Comparison of ENCODE assay signal across 21 cellular contexts in genomic region chr4:93000914-93001313, GRCh38.
A peak's percentile ranks its signal among the peaks of the same experiment; 100 is the strongest.
DNase-seq lines count a peak whose midpoint lies in the region; ATAC-seq, FAIRE-seq and TF ChIP-seq lines count a peak whose summit lies in the region.
"Had no signal": no experiment of that assay in that cellular context is flagged by ENCODE, and none has a peak within 500 bp of the region (broad histone marks: within the 10 kb centered on the region; RNA-seq: fewer than 3 reads in every experiment).

No MANE protein-coding gene starts in this region.

- FAIRE-seq in HepG2 (lab: Jason Lieb, UNC) (no peak), H1 (lab: Jason Lieb, UNC) (no peak), kidney (lab: Jason Lieb, UNC) (peak; percentile 70)
- FAIRE-seq: GM12891, GM18507 had no signal

- intact Hi-C loops in HepG2 (cut with micrococcal nuclease; ENCODE audit: unreplicated experiment) (no loop called here), right lobe of liver (cut with DNase I) (no loop called here), kidney (cut with DNase I) (no loop called here), PC-3 (cut with micrococcal nuclease) (no loop called here)

- H3K4me3 ChIP-seq in HepG2 (replicated peaks in 1 of 3; ENCODE audit: insufficient read depth in 1 of 3, low read depth in 2 of 3, low read length in 3 of 3) = no peak overlapping the region
- H3K4me3 ChIP-seq in right lobe of liver = no peak overlapping the region
- H3K4me3 ChIP-seq in H1 (ENCODE audit: extremely low read depth in 1 of 4, insufficient read depth in 2 of 4, low read depth in 3 of 4, low read length in 4 of 4) = no peak overlapping the region
- no peak overlapping the region for H3K4me3 ChIP-seq in kidney (ENCODE audit: low read length in 2 of 2)
- H3K4me3 ChIP-seq in PC-3 (ENCODE audit: low read length) = no peak overlapping the region
- H3K4me3 ChIP-seq: GM23248 had no signal

- TF ChIP-seq EP300 in HepG2 (IDR thresholded peaks at IDR 0.05; ENCODE audit: low read depth in 2 of 2, low read length in 2 of 2) (no peak), HepG2 (CRISPR knock-in tag; IDR thresholded peaks at IDR 0.05; ENCODE audit: borderline replicate concordance) (no peak), H1 (IDR thresholded peaks at IDR 0.05; ENCODE audit: borderline replicate concordance in 1 of 2, low read depth in 2 of 2, low read length in 2 of 2) (no peak)

- TF ChIP-seq POLR2A in HepG2 (IDR thresholded peaks at IDR 0.05; ENCODE audit: insufficient read depth in 1 of 2, low read depth in 2 of 2, low read length in 2 of 2) (no peak), right lobe of liver (IDR thresholded peaks at IDR 0.05) (no peak), H1 (IDR thresholded peaks at IDR 0.05; ENCODE audit: control extremely low read depth in 1 of 2, low read depth in 2 of 2, low read length in 2 of 2) (no peak)

- ATAC-seq in HepG2 (no peak), right lobe of liver (no peak), PC-3 (no peak), GM19035 (IDR thresholded peaks at IDR 0.05; ENCODE audit: unreplicated experiment) (no peak)
- ATAC-seq: HCT116 had no signal

- H4K20me1 ChIP-seq in HepG2 (ENCODE audit: insufficient read depth, low read length) = no peaks in the 10 kb centered on the region
- H4K20me1 ChIP-seq in H1 (replicated peaks in 1 of 2; ENCODE audit: control insufficient read depth in 1 of 2, insufficient read depth in 2 of 2, low read length in 2 of 2) = no peaks in the 10 kb centered on the region
- H4K20me1 ChIP-seq in PC-3 (ENCODE audit: low read length) = no peaks in the 10 kb centered on the region

- H3K79me2 ChIP-seq in HepG2 (ENCODE audit: insufficient read depth, low read length) = no peaks in the 10 kb centered on the region
- no peaks in the 10 kb centered on the region for H3K79me2 ChIP-seq in H1 (ENCODE audit: control insufficient read depth in 1 of 2, insufficient read depth in 2 of 2, low read length in 2 of 2)
- no peaks in the 10 kb centered on the region for H3K79me2 ChIP-seq in PC-3 (ENCODE audit: low read length)

- H3K23ac ChIP-seq in H1 (ENCODE audit: insufficient read length) = no peak overlapping the region

- H3K4ac ChIP-seq in H1 (replicated peaks; ENCODE audit: insufficient read length, low read depth, low read length) = no peak overlapping the region

- no peaks in the 10 kb centered on the region for H3K23me2 ChIP-seq in H1 (ENCODE audit: low read depth, low read length)

- BruUV-seq in HepG2 (replicated peaks; lab: Mats Ljungman, UMichigan) = no TSS peak
- no TSS peak for BruUV-seq in PC-3 (replicated peaks; lab: Mats Ljungman, UMichigan)

- H2BK120ac ChIP-seq in H1 (replicated peaks; ENCODE audit: low read depth, low read length) = no peak overlapping the region

- H2BK15ac ChIP-seq in H1 (ENCODE audit: low read length) = no peak overlapping the region

- H3K9me2 ChIP-seq in PC-3 (replicated peaks; ENCODE audit: low read length) = no peaks in the 10 kb centered on the region

- H4K91ac ChIP-seq in H1 (replicated peaks; ENCODE audit: insufficient read length, low read length) = no peak overlapping the region

- no peaks in the 10 kb centered on the region for H3K4me1 ChIP-seq in HepG2 (ENCODE audit: insufficient read depth, low read length)
- H3K4me1 ChIP-seq in right lobe of liver = no peaks in the 10 kb centered on the region
- H3K4me1 ChIP-seq in H1 (replicated peaks in 1 of 4; ENCODE audit: control insufficient read depth in 3 of 4, insufficient read depth in 4 of 4, low read length in 3 of 4) = no peaks in the 10 kb centered on the region
- H3K4me1 ChIP-seq in kidney (ENCODE audit: control insufficient read depth in 1 of 2, insufficient read depth in 1 of 2, low read depth in 1 of 2, low read length in 2 of 2) = no peaks in the 10 kb centered on the region
- no peaks in the 10 kb centered on the region for H3K4me1 ChIP-seq in PC-3 (ENCODE audit: insufficient read depth, low read length)

- H3K9ac ChIP-seq in HepG2 (ENCODE audit: insufficient read depth, low read depth, low read length) (no peak overlapping the region), H1 (replicated peaks in 1 of 4; ENCODE audit: extremely low read depth in 1 of 4, low read depth in 3 of 4, low read length in 3 of 4) (no peak overlapping the region), kidney (ENCODE audit: low read length in 2 of 2) (no peak overlapping the region), PC-3 (ENCODE audit: low read length) (no peak overlapping the region)
- H3K9ac ChIP-seq: GM23248 had no signal

- no peak overlapping the region for H3K27ac ChIP-seq in HepG2 (ENCODE audit: extremely low read length, insufficient read depth, low read length)
- no peak overlapping the region for H3K27ac ChIP-seq in right lobe of liver
- no peak overlapping the region for H3K27ac ChIP-seq in H1 (ENCODE audit: low read depth, low read length)
- no peak overlapping the region for H3K27ac ChIP-seq in kidney (ENCODE audit: low read depth in 2 of 2, low read length in 2 of 2)
- H3K27ac ChIP-seq in PC-3 (ENCODE audit: low read length) = no peak overlapping the region
- H3K27ac ChIP-seq: 22Rv1, GM23248 had no signal

- no peak overlapping the region for H2AFZ ChIP-seq in HepG2 (ENCODE audit: low read length)
- no peak overlapping the region for H2AFZ ChIP-seq in H1 (ENCODE audit: low read length)
- H2AFZ ChIP-seq in PC-3 (ENCODE audit: low read length) = no peak overlapping the region
- H2AFZ ChIP-seq: GM23248 had no signal

- no peaks in the 10 kb centered on the region for H3K27me3 ChIP-seq in HepG2 (ENCODE audit: control insufficient read depth in 1 of 2, insufficient read depth in 2 of 2, low read length in 2 of 2)
- H3K27me3 ChIP-seq in right lobe of liver = no peaks in the 10 kb centered on the region
- no peaks in the 10 kb centered on the region for H3K27me3 ChIP-seq in H1 (replicated peaks in 1 of 4; ENCODE audit: control insufficient read depth in 3 of 4, extremely low read depth in 1 of 4, insufficient read depth in 3 of 4, low read length in 3 of 4)
- H3K27me3 ChIP-seq in PC-3 (ENCODE audit: low read length) = no peaks in the 10 kb centered on the region

- H3K9me3 ChIP-seq in HepG2 (ENCODE audit: low read length) (no peaks in the 10 kb centered on the region), right lobe of liver (no peaks in the 10 kb centered on the region), H1 (ENCODE audit: insufficient read depth in 2 of 2, low read depth in 1 of 2, low read length in 1 of 2) (no peaks in the 10 kb centered on the region), kidney (ENCODE audit: control insufficient read depth in 1 of 2, low read length in 2 of 2) (no peaks in the 10 kb centered on the region), PC-3 (ENCODE audit: low read length) (no peaks in the 10 kb centered on the region)

- DNase-seq in HepG2 (ENCODE audit: low spot score) (no peak), right lobe of liver (no peak), H1 (ENCODE audit: low read depth in 1 of 2, low spot score in 2 of 2) (no peak), kidney (no peak), PC-3 (no peak), activated gamma-delta T cell treated with Interleukin-2 at 50 U/mL for 16 hours (no peak)
- DNase-seq in activated naive CD4-positive, alpha-beta T cell treated with anti-CD3 and anti-CD28 coated beads, Interleukin-2, amount 50 U/mL, for 16 hours = no peak
- DNase-seq: C1 segment of cervical spinal cord; Calu3; CD4-positive, alpha-beta memory T cell; COR-L47; DMS53; DMS79 treated with DMSO at 0.1 percent for 48 hours; GF-D8; GM23248; H9 had no signal

- POLR2A ChIA-PET in HepG2 (lab: Yijun Ruan, JAX) (no interaction called here), H1 (lab: Charles Lee; ENCODE audit: partially characterized antibody) (no interaction called here), PC-3 (lab: Charles Lee; ENCODE audit: unreplicated experiment) (no interaction called here)

- no peak overlapping the region for H3K56ac ChIP-seq in H1 (replicated peaks; ENCODE audit: insufficient read length, low read depth, low read length)

- no peaks in the 10 kb centered on the region for H3K79me1 ChIP-seq in H1 (ENCODE audit: low read depth, low read length)

- no peak overlapping the region for H3K18ac ChIP-seq in H1 (ENCODE audit: extremely low read depth, low read length)

- no peak overlapping the region for H4K8ac ChIP-seq in H1 (ENCODE audit: extremely low read depth, insufficient read depth, low read length)

- no peak overlapping the region for H2BK12ac ChIP-seq in H1 (ENCODE audit: low read depth, low read length)

- no peak for TF ChIP-seq CTCF in HepG2 (CRISPR knock-in tag; IDR thresholded peaks at IDR 0.05)
- TF ChIP-seq CTCF in right lobe of liver (IDR thresholded peaks at IDR 0.05) = no peak
- TF ChIP-seq CTCF in H1 (IDR thresholded peaks at IDR 0.05; ENCODE audit: control extremely low read depth in 1 of 3, insufficient read depth in 1 of 3, low read depth in 1 of 3, low read length in 3 of 3) = no peak
- no peak for TF ChIP-seq CTCF in kidney (IDR thresholded peaks at IDR 0.05; ENCODE audit: borderline replicate concordance, extremely low read depth, insufficient read depth)
- TF ChIP-seq CTCF in PC-3 (conservative IDR thresholded peaks at IDR 0.05; ENCODE audit: low read depth, low read length) = no peak

- H3K36me3 ChIP-seq in HepG2 (replicated peaks in 1 of 2; ENCODE audit: control insufficient read depth in 1 of 2, insufficient read depth in 2 of 2, low read length in 2 of 2) (no peaks in the 10 kb centered on the region), right lobe of liver (no peaks in the 10 kb centered on the region), H1 (ENCODE audit: control insufficient read depth in 2 of 4, insufficient read depth in 4 of 4, low read length in 3 of 4) (no peaks in the 10 kb centered on the region), kidney (ENCODE audit: control insufficient read depth in 1 of 2, insufficient read depth in 2 of 2, low read length in 2 of 2) (no peaks in the 10 kb centered on the region), PC-3 (ENCODE audit: low read depth, low read length) (no peaks in the 10 kb centered on the region)

- H3K4me2 ChIP-seq in HepG2 (ENCODE audit: low read depth, low read length) (no peak overlapping the region), H1 (ENCODE audit: insufficient read depth in 1 of 2, low read depth in 2 of 2, low read length in 2 of 2) (no peak overlapping the region), PC-3 (ENCODE audit: low read length) (no peak overlapping the region)

- H2BK5ac ChIP-seq in H1 (ENCODE audit: low read depth, low read length) = no peak overlapping the region

- H2BK20ac ChIP-seq in H1 (ENCODE audit: low read length) = no peak overlapping the region

- in situ Hi-C loops in HepG2 (cut with HindIII; ENCODE audit: extremely low pct_ligation_motif_present, low pct_unique_long_range_greater_than_20kb) = no loop called here

- no peak overlapping the region for H2AK5ac ChIP-seq in H1 (ENCODE audit: low read depth, low read length)

- no peak overlapping the region for H3K14ac ChIP-seq in H1 (ENCODE audit: insufficient read length)

- CTCF ChIA-PET in HepG2 (lab: Yijun Ruan, JAX; ENCODE audit: low intra/inter-chr PET ratio, low total read pairs) = no interaction called here
- CTCF ChIA-PET in H1 (lab: Charles Lee; ENCODE audit: partially characterized antibody) = no interaction called here
- CTCF ChIA-PET in PC-3 (lab: Charles Lee) = no interaction called here

- no peaks in the 10 kb centered on the region for H3F3A ChIP-seq in PC-3 (ENCODE audit: low read length, unreplicated experiment)

- H4K5ac ChIP-seq in H1 (ENCODE audit: insufficient read length, low read depth, low read length) = no peak overlapping the region

- no peak for TF ChIP-seq RAD21 in HepG2 (CRISPR knock-in tag; IDR thresholded peaks at IDR 0.05)
- no peak for TF ChIP-seq RAD21 in H1 (IDR thresholded peaks at IDR 0.05 in 1 of 2, conservative IDR thresholded peaks at IDR 0.05 in 1 of 2; ENCODE audit: low read depth in 2 of 2, low read length in 2 of 2)

Comparison
In these comparisons a context has a peak if more than half of its experiments do, and no peak if none do; other contexts are left out.
1. Of the 41 proteins assayed by ChIP-seq in both HepG2 and H1: peak only in HepG2: none; only in H1: none; in both: MAFK; in neither: 40.